In the genomic region with DNA sequence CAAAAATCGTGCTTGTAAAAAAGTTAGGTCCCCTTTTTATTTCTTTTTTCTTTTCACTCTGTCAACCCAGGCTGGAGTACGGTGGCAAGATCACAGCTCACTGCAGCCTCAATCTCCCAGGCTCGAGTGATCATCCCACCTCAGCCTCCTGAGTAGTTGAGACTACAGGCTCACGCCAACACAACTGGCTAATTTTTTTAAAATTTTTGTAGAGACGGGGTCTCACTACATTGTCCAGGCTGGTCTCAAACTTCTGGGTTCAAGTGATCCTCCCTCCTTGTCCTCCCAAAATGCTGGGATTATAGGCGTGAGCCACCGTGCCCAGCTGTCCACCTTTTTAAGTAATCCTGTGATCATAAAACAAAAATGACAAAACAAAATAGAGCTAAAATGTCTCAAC, we compare ENCODE assay signal across 13 cellular contexts. TPM values are rescaled to one million over a fixed set of nuclear protein-coding genes. Genes with fewer than 3 reads are reported as not detected.
DNase-seq lines count a peak whose midpoint lies in the region; ATAC-seq and TF ChIP-seq lines count a peak whose summit lies in the region.
"Had no signal": no experiment of that assay in that cellular context is flagged by ENCODE, and none has a peak within 500 bp of the region (broad histone marks: within the 10 kb centered on the region; RNA-seq: fewer than 3 reads in every experiment).

No MANE protein-coding gene starts in this region.

- no peak overlapping the region; the same call in 1 of the 2 replicates for H3K4me3 ChIP-seq in PC-9
- no peak overlapping the region for H3K4me3 ChIP-seq in colonic mucosa
- peak overlapping the region; percentile 54 to 67 for H3K4me3 ChIP-seq in mucosa of rectum (ENCODE audit: low read length in 2 of 2)

- H3K27me3 Mint-ChIP-seq in type B pancreatic cell: no peaks in the 10 kb centered on the region
- H3K27me3 Mint-ChIP-seq: central memory CD8-positive, alpha-beta T cell had no signal

- no peaks in the 10 kb centered on the region for H3K9me2 ChIP-seq in PC-9 (ENCODE audit: insufficient read depth)

- peak overlapping the region; percentile 70 for H3K4me2 ChIP-seq in PC-9

- peak overlapping the region; percentile 69 for H3K27ac Mint-ChIP-seq in type B pancreatic cell

- TF ChIP-seq CTCF in PC-9 (conservative IDR thresholded peaks at IDR 0.05) (no peak), colonic mucosa (IDR thresholded peaks at IDR 0.05) (no peak), type B pancreatic cell (conservative IDR thresholded peaks at IDR 0.05) (peak; percentile 9)

- H3K27me3 ChIP-seq in PC-9 (ENCODE audit: insufficient read depth, low read depth): no peaks in the 10 kb centered on the region
- no peaks in the 10 kb centered on the region for H3K27me3 ChIP-seq in colonic mucosa
- no peaks in the 10 kb centered on the region for H3K27me3 ChIP-seq in mucosa of rectum (ENCODE audit: control insufficient read depth in 2 of 2, insufficient read depth in 2 of 2, low read length in 2 of 2)

- H3K27ac ChIP-seq in PC-9: peak overlapping the region; percentile 75
- H3K27ac ChIP-seq in colonic mucosa: peak overlapping the region; percentile 15
- peak overlapping the region in 1 of 2 donors; percentile 56 for H3K27ac ChIP-seq in mucosa of rectum (ENCODE audit: low read depth in 2 of 2, low read length in 2 of 2)

- CTCF ChIA-PET in PC-9 (lab: Charles Lee): interaction anchor here (1.6 kb wide), 1 partner anchor 86 kb away, joined by 5 read pairs; no protein-coding TSS in a partner anchor

- H3K9ac ChIP-seq in colonic mucosa (ENCODE audit: low read depth in 2 of 2, low read length in 2 of 2) (peak overlapping the region in 1 of 2 donors; percentile 27), mucosa of rectum (ENCODE audit: low read depth in 1 of 2, low read length in 2 of 2) (peak overlapping the region; percentile 23 to 53)

- peaks cover 47% of the 10 kb centered on the region for H3K4me1 ChIP-seq in PC-9 (replicated peaks; ENCODE audit: insufficient read depth)
- H3K4me1 ChIP-seq in colonic mucosa: peaks cover 9% of the 10 kb centered on the region
- H3K4me1 ChIP-seq in mucosa of rectum (ENCODE audit: control insufficient read depth in 2 of 2, insufficient read depth in 2 of 2, low read length in 2 of 2): peaks cover 0 to 10% of the 10 kb centered on the region in 2 donors

- peaks cover 29% of the 10 kb centered on the region for H3F3A ChIP-seq in PC-9 (ENCODE audit: insufficient read depth, low read depth)

- H3K4me1 Mint-ChIP-seq in type B pancreatic cell (ENCODE audit: unreplicated experiment): peaks cover 15% of the 10 kb centered on the region

- H3K36me3 Mint-ChIP-seq in type B pancreatic cell: peaks cover 5% of the 10 kb centered on the region

- intact Hi-C loops in PC-9 (cut with micrococcal nuclease; ENCODE audit: unreplicated experiment) (no loop called here), colonic mucosa (cut with DNase I) (loop anchor here (5.0 kb wide), 1 partner anchor 86 kb away; no protein-coding TSS in a partner anchor)

- POLR2A ChIA-PET in PC-9 (lab: Charles Lee; ENCODE audit: unreplicated experiment): interaction anchor here (0.6 kb wide), 1 partner anchor 1289 kb away, joined by 8 read pairs; no protein-coding TSS in a partner anchor

- H4K20me1 ChIP-seq in PC-9 (ENCODE audit: insufficient read depth): no peaks in the 10 kb centered on the region

- no peak for ATAC-seq in GM18520 (IDR thresholded peaks at IDR 0.05; ENCODE audit: unreplicated experiment)
- ATAC-seq in esophagus mucosa: no peak
- no peak for ATAC-seq in GM18867 (IDR thresholded peaks at IDR 0.05; ENCODE audit: unreplicated experiment)

- no peak overlapping the region for H2AFZ ChIP-seq in PC-9

- H3K9me3 Mint-ChIP-seq in type B pancreatic cell: no peaks in the 10 kb centered on the region
- H3K9me3 Mint-ChIP-seq: central memory CD8-positive, alpha-beta T cell had no signal

- H3K79me2 ChIP-seq in PC-9 (ENCODE audit: low read depth): peaks cover 4% of the 10 kb centered on the region; the same call in 1 of the 2 replicates

- H3K4me3 Mint-ChIP-seq in type B pancreatic cell: peak overlapping the region; percentile 21
- H3K4me3 Mint-ChIP-seq: central memory CD8-positive, alpha-beta T cell had no signal

- no TSS peak for BruUV-seq in PC-9 (replicated peaks; lab: Mats Ljungman, UMichigan)

- H3K9me3 ChIP-seq in PC-9 (ENCODE audit: insufficient read depth, low read depth) (no peaks in the 10 kb centered on the region), colonic mucosa (no peaks in the 10 kb centered on the region), mucosa of rectum (ENCODE audit: control insufficient read depth in 2 of 2, low read length in 2 of 2) (no peaks in the 10 kb centered on the region)

- H3K36me3 ChIP-seq in PC-9 (ENCODE audit: low read depth) (no peaks in the 10 kb centered on the region), colonic mucosa (no peaks in the 10 kb centered on the region), mucosa of rectum (ENCODE audit: control insufficient read depth in 2 of 2, insufficient read depth in 2 of 2, low read length in 2 of 2) (no peaks in the 10 kb centered on the region)

- no peak for DNase-seq in PC-9
- no peak for DNase-seq in colonic mucosa
- DNase-seq in type B pancreatic cell (ENCODE audit: extremely low spot score, unreplicated experiment): no peak
- DNase-seq: activated CD4-positive, alpha-beta T cell treated with anti-CD3 and anti-CD28 coated beads, Interleukin-2, amount 50 U/mL, for 48 hours; activated gamma-delta T cell; stimulated activated CD4-positive, alpha-beta T cell treated with anti-CD3 and anti-CD28 coated beads, Interleukin-2, amount 100 ng/mL, for 48 hours; stimulated activated naive CD4-positive, alpha-beta T cell; T-helper 2 cell had no signal

RNA-seq across cellular contexts. Expression of a gene that starts 19.4 kb away (rescaled TPM):
- total RNA-seq in PC-9 (2021): 34.3 and 51.9 TPM in 2 replicates
- 10 to 100 TPM; 25.1 to 43.9 TPM for total RNA-seq in colonic mucosa
- 30.4 and 39.5 TPM in 2 replicates for total RNA-seq in type B pancreatic cell (ENCODE audit: low replicate concordance)
- 11.2 TPM for total RNA-seq in esophagus mucosa

Comparison
In these comparisons a context has a peak if more than half of its experiments do, and no peak if none do; other contexts are left out.
1. H3K4me3 ChIP-seq: peak in mucosa of rectum (2 of 2); none in PC-9 (single experiment) and colonic mucosa (single experiment).